Comparison of ENCODE assay signal across 20 cellular contexts in the genomic region with DNA sequence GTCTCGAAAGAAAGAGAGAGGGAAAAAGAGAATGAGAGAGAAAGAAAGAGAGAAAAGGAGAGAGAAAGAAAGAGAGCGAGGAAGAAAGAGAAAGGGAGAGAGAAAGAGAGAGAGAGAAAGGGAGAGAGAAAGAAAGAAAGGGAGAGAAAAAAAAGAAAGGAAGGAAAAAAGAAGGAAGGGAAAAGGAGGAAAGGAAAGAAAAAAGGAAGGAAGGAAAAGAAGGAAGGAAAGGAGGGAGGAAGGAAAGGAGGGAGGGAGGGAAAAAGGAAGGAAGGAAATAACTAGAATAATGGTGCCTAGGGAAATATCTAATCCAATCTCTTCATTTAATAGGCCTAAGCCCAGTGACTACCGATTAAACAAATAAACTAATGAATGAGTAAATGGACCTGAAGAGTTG.
"Had no signal": no experiment of that assay in that cellular context is flagged by ENCODE, and none has a peak within 500 bp of the region (broad histone marks: within the 10 kb centered on the region; RNA-seq: fewer than 3 reads in every experiment).

No MANE protein-coding gene starts in this region.

- H3K9me3 ChIP-seq: colonic mucosa, neutrophil, sigmoid colon had no signal

- H3K9me3 Mint-ChIP-seq: activated CD4-positive, alpha-beta memory T cell treated with anti-CD3 and anti-CD28 coated beads for 36 hours; activated naive CD4-positive, alpha-beta T cell treated with anti-CD3 and anti-CD28 coated beads, Interleukin-2, amount 10 ng/mL, durations not matched to agents 7 days and 5 days; activated naive CD8-positive, alpha-beta T cell treated with anti-CD3 and anti-CD28 coated beads, Interleukin-2, amount 50 U/mL, for 24 hours; activated T-cell treated with anti-CD3 and anti-CD28 coated beads, Interleukin-2, amount 50 U/mL, for 4 hours; central memory CD8-positive, alpha-beta T cell had no signal

- H3K4me1 ChIP-seq: colonic mucosa, sigmoid colon had no signal

- H3K27ac ChIP-seq: brain microvascular endothelial cell, colonic mucosa, neutrophil, sigmoid colon had no signal

- H3K27ac Mint-ChIP-seq: activated CD4-positive, alpha-beta memory T cell treated with anti-CD3 and anti-CD28 coated beads for 36 hours; activated naive CD4-positive, alpha-beta T cell treated with anti-CD3 and anti-CD28 coated beads, Interleukin-2, amount 10 ng/mL, durations not matched to agents 7 days and 5 days; activated naive CD8-positive, alpha-beta T cell treated with anti-CD3 and anti-CD28 coated beads, Interleukin-2, amount 50 U/mL, for 24 hours had no signal

- H3K36me3 ChIP-seq: brain microvascular endothelial cell, colonic mucosa, neutrophil, sigmoid colon had no signal

- ATAC-seq: activated naive CD8-positive, alpha-beta T cell treated with anti-CD3 and anti-CD28 coated beads, Interleukin-2, amount 50 U/mL, for 24 hours; activated T-cell treated with anti-CD3 and anti-CD28 coated beads, Interleukin-2, amount 50 U/mL, for 4 hours; left lobe of liver had no signal

- H3K27me3 ChIP-seq: brain microvascular endothelial cell, colonic mucosa, sigmoid colon had no signal

- DNase-seq: activated CD4-positive, alpha-beta memory T cell treated with anti-CD3 and anti-CD28 coated beads for 36 hours; activated CD4-positive, alpha-beta T cell treated with anti-CD3 and anti-CD28 coated beads for 4 hours; activated effector memory CD4-positive, alpha-beta T cell treated with Interleukin-2 at 50 U/mL for 16 hours; activated naive CD4-positive, alpha-beta T cell treated with anti-CD3 and anti-CD28 coated beads, Interleukin-2, amount 10 ng/mL, durations not matched to agents 7 days and 5 days; activated naive CD8-positive, alpha-beta T cell treated with anti-CD3 and anti-CD28 coated beads, Interleukin-2, amount 50 U/mL, for 24 hours; activated T-cell treated with anti-CD3 and anti-CD28 coated beads, Interleukin-2, amount 50 U/mL, for 4 hours; aorta; brain microvascular endothelial cell; colonic mucosa; erythroblast; foreskin melanocyte; glutamatergic neuron; kidney; sigmoid colon; stimulated activated CD8-positive, alpha-beta memory T cell treated with anti-CD3 and anti-CD28 coated beads, Interleukin-4, amount 100 ng/mL, for 48 hours; stimulated activated naive CD4-positive, alpha-beta T cell; SW 1271 had no signal

- H3K4me1 Mint-ChIP-seq: activated naive CD4-positive, alpha-beta T cell treated with anti-CD3 and anti-CD28 coated beads, Interleukin-2, amount 10 ng/mL, durations not matched to agents 7 days and 5 days; activated naive CD8-positive, alpha-beta T cell treated with anti-CD3 and anti-CD28 coated beads, Interleukin-2, amount 50 U/mL, for 24 hours; central memory CD8-positive, alpha-beta T cell had no signal

- H3K4me3 ChIP-seq: colonic mucosa, sigmoid colon had no signal

- H3K4me3 Mint-ChIP-seq: activated CD4-positive, alpha-beta memory T cell treated with anti-CD3 and anti-CD28 coated beads for 36 hours; activated naive CD4-positive, alpha-beta T cell treated with anti-CD3 and anti-CD28 coated beads, Interleukin-2, amount 10 ng/mL, durations not matched to agents 7 days and 5 days; activated naive CD8-positive, alpha-beta T cell treated with anti-CD3 and anti-CD28 coated beads, Interleukin-2, amount 50 U/mL, for 24 hours; activated T-cell treated with anti-CD3 and anti-CD28 coated beads, Interleukin-2, amount 50 U/mL, for 4 hours; central memory CD8-positive, alpha-beta T cell had no signal
